Comparison of ENCODE assay signal across 9 cellular contexts in genomic region chr12:107448198-107448597, GRCh38.
DNase-seq lines count a peak whose midpoint lies in the region; ATAC-seq and TF ChIP-seq lines count a peak whose summit lies in the region.
"Had no signal": no experiment of that assay in that cellular context is flagged by ENCODE, and none has a peak within 500 bp of the region (broad histone marks: within the 10 kb centered on the region; RNA-seq: fewer than 3 reads in every experiment).

No MANE protein-coding gene starts in this region.

- H3K4me1 ChIP-seq in OCI-LY7 (ENCODE audit: insufficient read depth, low read length, poor library complexity, severe bottlenecking) = no peaks in the 10 kb centered on the region

- no peaks in the 10 kb centered on the region for H3K79me2 ChIP-seq in OCI-LY7 (ENCODE audit: insufficient read depth, low read depth, low read length)

- no TSS peak for BruUV-seq in OCI-LY7 (replicated peaks; lab: Mats Ljungman, UMichigan)

- CTCF ChIA-PET in OCI-LY7 (lab: Charles Lee; ENCODE audit: unreplicated experiment) = no interaction called here

- DNase-seq in stimulated activated CD4-positive, alpha-beta T cell treated with anti-CD3 and anti-CD28 coated beads, Interleukin-15, amount 100 ng/mL, for 24 hours = peak; percentile 18
- DNase-seq in stimulated activated CD4-positive, alpha-beta T cell treated with anti-CD3 and anti-CD28 coated beads, Interleukin-12 subunit alpha, Interleukin-12 subunit beta, amount 100 ng/mL, for 4 hours = no peak
- peak; percentile 14 for DNase-seq in OCI-LY7 (ENCODE audit: low spot score)
- no peak for DNase-seq in fibroblast of villous mesenchyme (ENCODE audit: low read depth)
- no peak for DNase-seq in D341Med (ENCODE audit: low spot score)
- no peak for DNase-seq in effector CD8-positive, alpha-beta T cell (lab: John Stamatoyannopoulos, UW)
- DNase-seq: GF-D8 had no signal

- H3K9me3 Mint-ChIP-seq in stimulated activated memory B cell treated with anti-CD40 and anti-IgM and Interleukin-4, amounts not matched to agents 10 μg/mL and 1 μg/mL and 100 μg/mL, for 72 hours = peaks cover 10% of the 10 kb centered on the region

- H3K4me3 ChIP-seq in OCI-LY7 (ENCODE audit: low read depth, low read length, poor library complexity, severe bottlenecking) (no peak overlapping the region), fibroblast of villous mesenchyme (ENCODE audit: low read depth, low read length) (no peak overlapping the region)

- H3K4me3 Mint-ChIP-seq in stimulated activated memory B cell treated with anti-CD40 and anti-IgM and Interleukin-4, amounts not matched to agents 10 μg/mL and 1 μg/mL and 100 μg/mL, for 72 hours = no peak overlapping the region

- TF ChIP-seq CTCF in OCI-LY7 (conservative IDR thresholded peaks at IDR 0.05; ENCODE audit: low read length) (peak; percentile 69), fibroblast of villous mesenchyme (IDR thresholded peaks at IDR 0.05; ENCODE audit: insufficient read depth, low read depth, low read length) (peak; percentile 42)

- no peaks in the 10 kb centered on the region for H3K9me2 ChIP-seq in OCI-LY7 (ENCODE audit: insufficient read depth, low read length)

- intact Hi-C loops in OCI-LY7 (cut with micrococcal nuclease; ENCODE audit: unreplicated experiment) = no loop called here

- no peak for ATAC-seq in stimulated activated memory B cell treated with anti-CD40 and anti-IgM and Interleukin-4, amounts not matched to agents 10 μg/mL and 1 μg/mL and 100 μg/mL, for 72 hours
- no peak for ATAC-seq in HG03565 (IDR thresholded peaks at IDR 0.05; ENCODE audit: unreplicated experiment)

- no peaks in the 10 kb centered on the region for H4K20me1 ChIP-seq in OCI-LY7 (ENCODE audit: insufficient read depth, low read length)

- POLR2A ChIA-PET in OCI-LY7 (lab: Charles Lee) = no interaction called here

- no peak overlapping the region for H2AFZ ChIP-seq in OCI-LY7 (ENCODE audit: low read length)

- no peaks in the 10 kb centered on the region for H3K36me3 Mint-ChIP-seq in stimulated activated memory B cell treated with anti-CD40 and anti-IgM and Interleukin-4, amounts not matched to agents 10 μg/mL and 1 μg/mL and 100 μg/mL, for 72 hours

- H3K36me3 ChIP-seq in OCI-LY7 (ENCODE audit: insufficient read depth, low read length) = no peaks in the 10 kb centered on the region

- H3K4me2 ChIP-seq in OCI-LY7 (ENCODE audit: low read length) = no peak overlapping the region

- no peaks in the 10 kb centered on the region for H3K27me3 Mint-ChIP-seq in stimulated activated memory B cell treated with anti-CD40 and anti-IgM and Interleukin-4, amounts not matched to agents 10 μg/mL and 1 μg/mL and 100 μg/mL, for 72 hours

- no peaks in the 10 kb centered on the region for H3K4me1 Mint-ChIP-seq in stimulated activated memory B cell treated with anti-CD40 and anti-IgM and Interleukin-4, amounts not matched to agents 10 μg/mL and 1 μg/mL and 100 μg/mL, for 72 hours

- no peak overlapping the region for H3K27ac Mint-ChIP-seq in stimulated activated memory B cell treated with anti-CD40 and anti-IgM and Interleukin-4, amounts not matched to agents 10 μg/mL and 1 μg/mL and 100 μg/mL, for 72 hours

- no peaks in the 10 kb centered on the region for H3K9me3 ChIP-seq in OCI-LY7 (ENCODE audit: low read length)

- H3K27ac ChIP-seq in OCI-LY7 (ENCODE audit: low read depth, low read length, poor library complexity, severe bottlenecking) = no peak overlapping the region

Comparison
In these comparisons a context has a peak if more than half of its experiments do, and no peak if none do; other contexts are left out.
1. DNase-seq: peak in stimulated activated CD4-positive, alpha-beta T cell treated with anti-CD3 and anti-CD28 coated beads, Interleukin-15, amount 100 ng/mL, for 24 hours (single experiment) and OCI-LY7 (single experiment); none in stimulated activated CD4-positive, alpha-beta T cell treated with anti-CD3 and anti-CD28 coated beads, Interleukin-12 subunit alpha, Interleukin-12 subunit beta, amount 100 ng/mL, for 4 hours (single experiment), fibroblast of villous mesenchyme (single experiment), D341Med (single experiment) and effector CD8-positive, alpha-beta T cell (single experiment).